Comparison of ENCODE assay signal across 27 cellular contexts in the genomic region with DNA sequence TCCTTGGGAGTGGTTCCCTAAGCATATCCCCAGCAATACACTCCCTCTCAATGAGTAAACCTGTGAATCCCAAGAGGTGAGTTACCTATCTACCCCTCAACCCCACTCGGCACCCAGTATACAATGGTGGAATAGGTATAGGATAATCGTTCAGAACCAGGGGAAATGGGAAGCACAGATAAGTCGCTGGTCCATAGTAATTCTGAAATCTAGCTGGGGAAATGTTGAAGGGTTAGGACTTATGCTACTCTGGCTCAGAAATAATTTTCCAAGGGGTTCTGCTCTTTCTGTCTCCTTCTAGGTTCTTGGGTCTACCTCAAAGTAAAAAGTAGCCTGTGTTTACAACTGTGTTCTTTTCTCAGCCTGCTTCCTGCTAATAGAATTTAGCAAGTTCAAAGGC.
"Had no signal": no experiment of that assay in that cellular context is flagged by ENCODE, and none has a peak within 500 bp of the region (broad histone marks: within the 10 kb centered on the region; RNA-seq: fewer than 3 reads in every experiment).

No MANE protein-coding gene starts in this region.

- H3K27ac Mint-ChIP-seq: stimulated activated effector memory CD8-positive, alpha-beta T cell treated with anti-CD3 and anti-CD28 coated beads, Interleukin-12 subunit alpha, Interleukin-12 subunit beta, amount 100 ng/mL, for 72 hours; stimulated activated naive B cell treated with anti-CD40 and anti-IgM and Interleukin-4, amounts not matched to agents 10 μg/mL and 1 μg/mL and 100 μg/mL, for 72 hours; stimulated activated naive CD8-positive, alpha-beta T cell treated with anti-CD3 and anti-CD28 coated beads, Interleukin-15, amount 100 ng/mL, for 72 hours; stimulated activated naive CD8-positive, alpha-beta T cell treated with anti-CD3 and anti-CD28 coated beads, Interleukin-15, Interleukin-2, amounts not matched to agents 100 ng/mL and 50 ng/mL, for 24 hours had no signal

- H3K4me3 ChIP-seq: stomach, suprapubic skin, testis, thoracic aorta, thyroid gland, tibial artery, tibial nerve, transverse colon, upper lobe of left lung, upper lobe of right lung, uterus, vagina had no signal

- H3K36me3 ChIP-seq: stomach, suprapubic skin, thoracic aorta, thyroid gland, tibial artery, tibial nerve, transverse colon, upper lobe of left lung, upper lobe of right lung, uterus, vagina had no signal

- H3K9me3 ChIP-seq: suprapubic skin, testis, thyroid gland had no signal

- H3K27ac ChIP-seq: stomach, suprapubic skin, testis, thoracic aorta, thyroid gland, tibial artery, tibial nerve, transverse colon, upper lobe of left lung, upper lobe of right lung, uterus, vagina had no signal

- DNase-seq: stimulated activated CD4-positive, alpha-beta T cell treated with anti-CD3 and anti-CD28 coated beads, Interleukin-2, amount 100 ng/mL, for 24 hours; stimulated activated CD4-positive, alpha-beta T cell treated with anti-CD3 and anti-CD28 coated beads, Interleukin-2, amount 100 ng/mL, for 48 hours; stimulated activated CD4-positive, alpha-beta T cell treated with anti-CD3 and anti-CD28 coated beads, Interleukin-4, amount 100 ng/mL, for 1 hour; stimulated activated CD4-positive, alpha-beta T cell treated with anti-CD3 and anti-CD28 coated beads, Interleukin-4, amount 100 ng/mL, for 24 hours; stimulated activated CD4-positive, alpha-beta T cell treated with anti-CD3 and anti-CD28 coated beads, Interleukin-4, amount 100 ng/mL, for 4 hours; stimulated activated CD8-positive, alpha-beta memory T cell treated with anti-CD3 and anti-CD28 coated beads, Interleukin-4, amount 100 ng/mL, for 48 hours; stimulated activated naive B cell treated with anti-CD40 and anti-IgM and Interleukin-4, amounts not matched to agents 10 μg/mL and 1 μg/mL and 100 μg/mL, for 72 hours; stimulated activated naive CD4-positive, alpha-beta T cell; stimulated activated naive CD4-positive, alpha-beta T cell treated with Interleukin-2 at 50 U/mL for 16 hours; stimulated activated naive CD8-positive, alpha-beta T cell treated with anti-CD3 and anti-CD28 coated beads, Interleukin-15, amount 100 ng/mL, for 72 hours; stimulated activated naive CD8-positive, alpha-beta T cell treated with anti-CD3 and anti-CD28 coated beads, Interleukin-15, Interleukin-2, amounts not matched to agents 100 U/mL and 50 U/mL, for 24 hours; stomach; testis; thyroid gland; tibial artery; transverse colon; trophoblast cell; upper lobe of right lung; uterus had no signal

- H3K27me3 ChIP-seq: stomach, suprapubic skin, testis, thyroid gland, tibial nerve, transverse colon, upper lobe of left lung, upper lobe of right lung, uterus, vagina had no signal

- H3K4me1 Mint-ChIP-seq: stimulated activated effector memory CD8-positive, alpha-beta T cell treated with anti-CD3 and anti-CD28 coated beads, Interleukin-12 subunit alpha, Interleukin-12 subunit beta, amount 100 ng/mL, for 72 hours; stimulated activated naive B cell treated with anti-CD40 and anti-IgM and Interleukin-4, amounts not matched to agents 10 μg/mL and 1 μg/mL and 100 μg/mL, for 72 hours; stimulated activated naive CD8-positive, alpha-beta T cell treated with anti-CD3 and anti-CD28 coated beads, Interleukin-15, amount 100 ng/mL, for 72 hours had no signal

- ATAC-seq: stimulated activated effector memory CD8-positive, alpha-beta T cell treated with anti-CD3 and anti-CD28 coated beads, Interleukin-12 subunit alpha, Interleukin-12 subunit beta, amount 100 ng/mL, for 72 hours; stimulated activated naive B cell treated with anti-CD40 and anti-IgM and Interleukin-4, amounts not matched to agents 10 μg/mL and 1 μg/mL and 100 μg/mL, for 72 hours; stimulated activated naive CD8-positive, alpha-beta T cell treated with anti-CD3 and anti-CD28 coated beads, Interleukin-15, amount 100 ng/mL, for 72 hours; stimulated activated naive CD8-positive, alpha-beta T cell treated with anti-CD3 and anti-CD28 coated beads, Interleukin-15, Interleukin-2, amounts not matched to agents 100 U/mL and 50 U/mL, for 24 hours; upper lobe of right lung had no signal

- H3K4me3 Mint-ChIP-seq: stimulated activated effector memory CD8-positive, alpha-beta T cell treated with anti-CD3 and anti-CD28 coated beads, Interleukin-12 subunit alpha, Interleukin-12 subunit beta, amount 100 ng/mL, for 72 hours; stimulated activated naive B cell treated with anti-CD40 and anti-IgM and Interleukin-4, amounts not matched to agents 10 μg/mL and 1 μg/mL and 100 μg/mL, for 72 hours; stimulated activated naive CD8-positive, alpha-beta T cell treated with anti-CD3 and anti-CD28 coated beads, Interleukin-15, amount 100 ng/mL, for 72 hours; stimulated activated naive CD8-positive, alpha-beta T cell treated with anti-CD3 and anti-CD28 coated beads, Interleukin-15, Interleukin-2, amounts not matched to agents 100 ng/mL and 50 ng/mL, for 24 hours had no signal

- H3K36me3 Mint-ChIP-seq: stimulated activated effector memory CD8-positive, alpha-beta T cell treated with anti-CD3 and anti-CD28 coated beads, Interleukin-12 subunit alpha, Interleukin-12 subunit beta, amount 100 ng/mL, for 72 hours had no signal

- FAIRE-seq: urothelium cell line had no signal

- H3K4me1 ChIP-seq: stomach, suprapubic skin, testis, thyroid gland, tibial artery, tibial nerve, transverse colon, upper lobe of left lung, upper lobe of right lung, uterus, vagina had no signal
